ENCODE assay signal across 8 cellular contexts in genomic region chr17:82494236-82495055, GRCh38. TPM values are rescaled to one million over a fixed set of nuclear protein-coding genes. Genes with fewer than 3 reads are reported as not detected.
DNase-seq lines count a peak whose midpoint lies in the region; ATAC-seq and TF ChIP-seq lines count a peak whose summit lies in the region.

No MANE protein-coding gene starts in this region.

- no peak for TF ChIP-seq POLR2A in IMR-90 (IDR thresholded peaks at IDR 0.05; ENCODE audit: low read depth, low read length)

- CTCF ChIA-PET in CD8-positive, alpha-beta T cell (lab: Charles Lee): interaction anchor here (0.7 to 1.6 kb wide), 5 partner anchors 16 to 258 kb away, joined by 3 to 5 read pairs (median 3); no protein-coding TSS in a partner anchor
- CTCF ChIA-PET in IMR-90 (lab: Yijun Ruan, JAX): interaction anchor here (0.7 to 0.9 kb wide), 2 partner anchors 49 to 535 kb away, joined by 6 read pairs; no protein-coding TSS in a partner anchor
- CTCF ChIA-PET in PC-9 (lab: Charles Lee): interaction anchor here (0.6 to 0.7 kb wide), 2 partner anchors 52 to 403 kb away, joined by 6 to 7 read pairs; no protein-coding TSS in a partner anchor

- TF ChIP-seq CTCF in CD8-positive, alpha-beta T cell (IDR thresholded peaks at IDR 0.05): peak; percentile 67
- TF ChIP-seq CTCF in IMR-90 (conservative IDR thresholded peaks at IDR 0.05; ENCODE audit: low read depth, low read length): peak; percentile 97
- peak; percentile 79 for TF ChIP-seq CTCF in PC-9 (conservative IDR thresholded peaks at IDR 0.05)

- no peak overlapping the region for H4K8ac ChIP-seq in IMR-90 (ENCODE audit: low read depth in 2 of 2, low read length in 2 of 2)

- peak overlapping the region; percentile 80 for H3K27ac Mint-ChIP-seq in CD8-positive, alpha-beta T cell

- H3K4me1 Mint-ChIP-seq in CD8-positive, alpha-beta T cell (ENCODE audit: low read depth): peaks cover 24% of the 10 kb centered on the region

- no peaks in the 10 kb centered on the region for H3K9me2 ChIP-seq in PC-9 (ENCODE audit: insufficient read depth)

- H3K27me3 Mint-ChIP-seq in CD8-positive, alpha-beta T cell (ENCODE audit: low read depth): no peaks in the 10 kb centered on the region

- H3K14ac ChIP-seq in IMR-90 (replicated peaks; ENCODE audit: low read depth, low read length): no peak overlapping the region

- BruUV-seq in IMR-90 (replicated peaks; lab: Mats Ljungman, UMichigan) (no TSS peak), PC-9 (replicated peaks; lab: Mats Ljungman, UMichigan) (TSS peak; percentile 100)

- no peaks in the 10 kb centered on the region for H3K36me3 ChIP-seq in CD8-positive, alpha-beta T cell (ENCODE audit: insufficient read depth, low read length)
- H3K36me3 ChIP-seq in IMR-90 (ENCODE audit: control insufficient read depth, insufficient read depth, low read length) (no peaks in the 10 kb centered on the region; the same call in 1 of the 2 replicates), PC-9 (ENCODE audit: low read depth) (no peaks in the 10 kb centered on the region), esophagus (ENCODE audit: control insufficient read depth in 2 of 2, insufficient read depth in 2 of 2, low read length in 1 of 2) (no peaks in the 10 kb centered on the region), mucosa of stomach (ENCODE audit: control insufficient read depth, insufficient read depth, low read length) (no peaks in the 10 kb centered on the region)

- POLR2A ChIA-PET in CD8-positive, alpha-beta T cell (lab: Charles Lee): no interaction called here
- POLR2A ChIA-PET in IMR-90 (lab: Charles Lee; ENCODE audit: unreplicated experiment) (no interaction called here), PC-9 (lab: Charles Lee; ENCODE audit: unreplicated experiment) (no interaction called here)

- dilution Hi-C loops in IMR-90 (cut with HindIII; ENCODE audit: low sequenced_read_pairs, unreplicated experiment): no loop called here

- no peak overlapping the region for H3K18ac ChIP-seq in IMR-90 (ENCODE audit: low read depth, low read length)

- H3K9me1 ChIP-seq in IMR-90 (ENCODE audit: insufficient read depth, low read length): peaks cover 8% of the 10 kb centered on the region

- H3K4ac ChIP-seq in IMR-90 (ENCODE audit: low read depth, low read length): no peak overlapping the region

- H3F3A ChIP-seq in PC-9 (ENCODE audit: insufficient read depth, low read depth): peaks cover 26% of the 10 kb centered on the region

- H3K23ac ChIP-seq in IMR-90 (ENCODE audit: low read depth, low read length): no peak overlapping the region

- peak overlapping the region; percentile 68 for H3K4me3 Mint-ChIP-seq in CD8-positive, alpha-beta T cell

- peak; percentile 76 for ATAC-seq in CD8-positive, alpha-beta T cell
- peak; percentile 37 for ATAC-seq in GM21367 (IDR thresholded peaks at IDR 0.05; ENCODE audit: unreplicated experiment)
- ATAC-seq in IMR-90 (ENCODE audit: low read depth): peak; percentile 84

- no peak overlapping the region for H2BK20ac ChIP-seq in IMR-90 (ENCODE audit: low read depth, low read length)

- no peak; the same call in 1 of the 2 replicates for TF ChIP-seq RAD21 in IMR-90 (IDR thresholded peaks at IDR 0.05; ENCODE audit: low read length)

- peaks cover 19% of the 10 kb centered on the region for H3K4me1 ChIP-seq in CD8-positive, alpha-beta T cell (ENCODE audit: insufficient read depth, low read length)
- H3K4me1 ChIP-seq in IMR-90 (ENCODE audit: control insufficient read depth, insufficient read depth, low read length): peaks cover 11% of the 10 kb centered on the region
- peaks cover 13% of the 10 kb centered on the region for H3K4me1 ChIP-seq in PC-9 (replicated peaks; ENCODE audit: insufficient read depth)
- H3K4me1 ChIP-seq in esophagus (ENCODE audit: control insufficient read depth in 2 of 2, insufficient read depth in 2 of 2, low read length in 1 of 2): peaks cover 7 to 39% of the 10 kb centered on the region in 2 donors
- H3K4me1 ChIP-seq in mucosa of stomach (ENCODE audit: control insufficient read depth, insufficient read depth, low read length): peaks cover 47% of the 10 kb centered on the region

- peak; percentile 79 to 94 (median 89) for DNase-seq in CD8-positive, alpha-beta T cell
- DNase-seq in IMR-90: peak; percentile 97
- DNase-seq in PC-9: peak; percentile 84 to 90
- peak; percentile 86 for DNase-seq in activated T-cell treated with anti-CD3 and anti-CD28 coated beads for 48 hours (ENCODE audit: low read depth)
- peak; percentile 81 to 84 for DNase-seq in stimulated activated CD8-positive, alpha-beta memory T cell treated with anti-CD3 and anti-CD28 coated beads, Interleukin-7, amount 100 ng/mL, for 1 hour (ENCODE audit: low read depth in 2 of 2)

- no peak overlapping the region for H3K56ac ChIP-seq in IMR-90 (ENCODE audit: extremely low read depth, insufficient read depth, low read length)

- H3K4me3 ChIP-seq in CD8-positive, alpha-beta T cell (ENCODE audit: low read depth, low read length): no peak overlapping the region
- H3K4me3 ChIP-seq in IMR-90 (ENCODE audit: insufficient read depth, low read depth, low read length) (no peak overlapping the region), PC-9 (no peak overlapping the region), esophagus (ENCODE audit: low read depth in 1 of 2, low read length in 2 of 2) (no peak overlapping the region), mucosa of stomach (ENCODE audit: low read length) (no peak overlapping the region)

- H3K9me3 ChIP-seq in CD8-positive, alpha-beta T cell (ENCODE audit: low read length): no peaks in the 10 kb centered on the region
- H3K9me3 ChIP-seq in IMR-90 (ENCODE audit: control insufficient read depth, insufficient read depth, low read length) (no peaks in the 10 kb centered on the region), PC-9 (ENCODE audit: insufficient read depth, low read depth) (no peaks in the 10 kb centered on the region), esophagus (ENCODE audit: control insufficient read depth in 2 of 2, insufficient read depth in 1 of 2, low read depth in 1 of 2, low read length in 1 of 2) (no peaks in the 10 kb centered on the region), mucosa of stomach (ENCODE audit: control insufficient read depth, low read length) (no peaks in the 10 kb centered on the region)

- H2BK5ac ChIP-seq in IMR-90 (ENCODE audit: low read depth, low read length, poor library complexity, severe bottlenecking): no peak overlapping the region

- no peak overlapping the region for H4K91ac ChIP-seq in IMR-90 (ENCODE audit: insufficient read depth, low read depth, low read length)

- H3K4me2 ChIP-seq in IMR-90 (ENCODE audit: low read depth, low read length) (no peak overlapping the region), PC-9 (peak overlapping the region; percentile 40)

- peaks cover 2% of the 10 kb centered on the region for H3K36me3 Mint-ChIP-seq in CD8-positive, alpha-beta T cell

- H2AFZ ChIP-seq in IMR-90 (replicated peaks; ENCODE audit: low read length, poor library complexity) (peak overlapping the region; percentile 39), PC-9 (no peak overlapping the region)

- no peaks in the 10 kb centered on the region for H3K27me3 ChIP-seq in CD8-positive, alpha-beta T cell (ENCODE audit: insufficient read depth, low read length)
- H3K27me3 ChIP-seq in IMR-90 (ENCODE audit: control insufficient read depth, insufficient read depth, low read length) (no peaks in the 10 kb centered on the region), PC-9 (ENCODE audit: insufficient read depth, low read depth) (no peaks in the 10 kb centered on the region), esophagus (ENCODE audit: control insufficient read depth in 1 of 2, insufficient read depth in 2 of 2, low read length in 2 of 2) (no peaks in the 10 kb centered on the region), mucosa of stomach (ENCODE audit: control insufficient read depth, insufficient read depth, low read length) (no peaks in the 10 kb centered on the region)

- H3K27ac ChIP-seq in CD8-positive, alpha-beta T cell (ENCODE audit: low read depth, low read length): no peak overlapping the region
- H3K27ac ChIP-seq in IMR-90 (ENCODE audit: insufficient read depth, low read length) (no peak overlapping the region), PC-9 (peak overlapping the region; percentile 43), esophagus (ENCODE audit: low read depth in 2 of 2, low read length in 1 of 2) (peak overlapping the region; percentile 34 to 48)

- H3K79me2 ChIP-seq in PC-9 (ENCODE audit: low read depth): no peaks in the 10 kb centered on the region

- H3K79me1 ChIP-seq in IMR-90 (ENCODE audit: low read depth in 1 of 2, low read length in 2 of 2): peaks cover 0 to 5% of the 10 kb centered on the region in 2 experiments; a peak in 1 of 4 replicates

- WGBS in IMR-90 (ENCODE audit: extremely low coverage in 2 of 2, insufficient read length in 1 of 2), 2 experiments: 0% methylated on average over 1 of the region's 17 CpGs; no CpG with 5 or more reads in 1 of the 2 experiments
- WGBS in esophagus, 2 donors: 22 to 31% methylated on average over 17 of the region's 17 CpGs

- no peak overlapping the region for H4K5ac ChIP-seq in IMR-90 (ENCODE audit: low read depth, low read length)

- H3K9ac ChIP-seq in IMR-90 (ENCODE audit: low read depth, low read length): no peak overlapping the region
- H3K9ac ChIP-seq in mucosa of stomach (ENCODE audit: low read length): peak overlapping the region; percentile 19

- H2BK15ac ChIP-seq in IMR-90 (ENCODE audit: low read depth, low read length): no peak overlapping the region

- H4K20me1 ChIP-seq in IMR-90 (ENCODE audit: insufficient read depth, low read length) (peaks cover 12% of the 10 kb centered on the region; the same call in 1 of the 2 replicates), PC-9 (ENCODE audit: insufficient read depth) (no peaks in the 10 kb centered on the region)

- no peak overlapping the region for H2BK120ac ChIP-seq in IMR-90 (ENCODE audit: low read depth, low read length)

- in situ Hi-C loops in IMR-90 (cut with MboI; ENCODE audit: low sequenced_read_pairs): no loop called here

- H2AK9ac ChIP-seq in IMR-90 (replicated peaks; ENCODE audit: low read depth, low read length, poor library complexity): peak overlapping the region; percentile 16

- no peak overlapping the region for H2AK5ac ChIP-seq in IMR-90 (ENCODE audit: low read depth, low read length)

- H3K9me3 Mint-ChIP-seq in CD8-positive, alpha-beta T cell: no peaks in the 10 kb centered on the region

- intact Hi-C loops in CD8-positive, alpha-beta T cell (cut with DNase I, micrococcal nuclease): loop anchor here (1.0 to 5.0 kb wide), 6 partner anchors 58 to 143 kb away; partner anchors contain the start of genes HEXD (in 2 of the 2) and OGFOD3 (in 2 of the 2)
- intact Hi-C loops in IMR-90 (cut with micrococcal nuclease) (loop anchor here (1.0 to 5.0 kb wide), 3 partner anchors 38 to 143 kb away; no protein-coding TSS in a partner anchor), PC-9 (cut with micrococcal nuclease; ENCODE audit: unreplicated experiment) (loop anchor here (1.0 to 10.0 kb wide), 6 partner anchors 26 to 260 kb away; partner anchors contain the start of genes NARF and TEX19)

RNA-seq across cellular contexts. Expression of gene FOXK2, which starts 25.1 kb away (rescaled TPM):
- total RNA-seq in CD8-positive, alpha-beta T cell: 10 to 100 TPM; 36.1 to 37.7 TPM
- 12.5 and 16.1 TPM in 2 replicates for total RNA-seq in IMR-90 (2012; rRNA removed)
- 20.0 and 23.9 TPM in 2 replicates for polyA plus RNA-seq in IMR-90 (2012; rRNA removed)
- 9.7 and 19.5 TPM in 2 replicates for polyA plus RNA-seq in IMR-90 (2012; cell fraction: cytosol; rRNA removed)
- polyA plus RNA-seq in IMR-90 (2012; cell fraction: nucleus; rRNA removed; ENCODE audit: low replicate concordance): 27.6 and 27.9 TPM in 2 replicates
- total RNA-seq in PC-9 (2021): 70.5 and 78.9 TPM in 2 replicates
- polyA plus RNA-seq in esophagus: 10 to 100 TPM; 15.9 to 20.5 TPM

RNA-seq across cellular contexts. Expression of gene NARF, which starts 35.9 kb away (rescaled TPM):
- 10 to 100 TPM; 60.0 to 60.1 TPM for total RNA-seq in CD8-positive, alpha-beta T cell
- total RNA-seq in IMR-90 (2012; rRNA removed): 70.8 and 83.7 TPM in 2 replicates
- polyA plus RNA-seq in IMR-90 (2012; rRNA removed): 88.8 and 94.8 TPM in 2 replicates
- 72.3 and 101 TPM in 2 replicates for polyA plus RNA-seq in IMR-90 (2012; cell fraction: cytosol; rRNA removed)
- polyA plus RNA-seq in IMR-90 (2012; cell fraction: nucleus; rRNA removed; ENCODE audit: low replicate concordance): 89.0 and 135 TPM in 2 replicates
- total RNA-seq in PC-9 (2021): 57.2 and 58.0 TPM in 2 replicates
- polyA plus RNA-seq in esophagus: 10 to 100 TPM; 31.1 to 53.3 TPM

RNA-seq across cellular contexts. Expression of gene CYBC1, which starts 43.9 kb away (rescaled TPM):
- 10 to 100 TPM; 52.9 to 63.9 TPM for total RNA-seq in CD8-positive, alpha-beta T cell
- total RNA-seq in IMR-90 (2012; rRNA removed) (61.1 and 75.1 TPM in 2 replicates), PC-9 (2021) (77.9 and 78.4 TPM in 2 replicates)
- polyA plus RNA-seq in IMR-90 (2012; rRNA removed) (76.7 and 89.0 TPM in 2 replicates), esophagus (10 to 100 TPM; 27.5 to 28.1 TPM)
- 84.4 and 115 TPM in 2 replicates for polyA plus RNA-seq in IMR-90 (2012; cell fraction: cytosol; rRNA removed)
- 201 and 366 TPM in 2 replicates for polyA plus RNA-seq in IMR-90 (2012; cell fraction: nucleus; rRNA removed; ENCODE audit: low replicate concordance)

Comparison
In these comparisons a context has a peak if more than half of its experiments do, and no peak if none do; other contexts are left out.
1. H3K27ac ChIP-seq: peak in PC-9 (single experiment) and esophagus (2 of 2); none in CD8-positive, alpha-beta T cell (single experiment) and IMR-90 (single experiment).
2. Peak in every context shown above with its lines, with median percentiles within 50 percentile points of each other: ATAC-seq, DNase-seq and CTCF ChIP-seq.